In genomic region chr3:34106879-34107278, GRCh38 we compare ENCODE assay signal across 8 cellular contexts.
A peak's percentile ranks its signal among the peaks of the same experiment; 100 is the strongest.
DNase-seq lines count a peak whose midpoint lies in the region; ATAC-seq and TF ChIP-seq lines count a peak whose summit lies in the region.

No MANE protein-coding gene starts in this region.

- H3K4me2 ChIP-seq in OCI-LY7 (ENCODE audit: low read length): peak overlapping the region; percentile 56

- no peaks in the 10 kb centered on the region for H3K9me3 ChIP-seq in OCI-LY7 (ENCODE audit: low read length)

- no peaks in the 10 kb centered on the region for H4K20me1 ChIP-seq in OCI-LY7 (ENCODE audit: insufficient read depth, low read length)

- POLR2A ChIA-PET in BJ (lab: Charles Lee): no interaction called here
- POLR2A ChIA-PET in OCI-LY7 (lab: Charles Lee): interaction anchor here (1.0 to 1.4 kb wide), 2 partner anchors 22 to 40 kb away, joined by 3 to 4 read pairs; no protein-coding TSS in a partner anchor

- H3K36me3 ChIP-seq in BJ (ENCODE audit: control insufficient read depth, insufficient read depth, low read length) (no peaks in the 10 kb centered on the region), OCI-LY7 (ENCODE audit: insufficient read depth, low read length) (no peaks in the 10 kb centered on the region)

- no peak for DNase-seq in BJ (ENCODE audit: low read depth)
- DNase-seq in OCI-LY7 (ENCODE audit: low spot score): peak; percentile 61
- DNase-seq in germinal center (ENCODE audit: low spot score): peak; percentile 40
- no peak for DNase-seq in mesenteric fat pad (ENCODE audit: low spot score)
- no peak for DNase-seq in effector CD8-positive, alpha-beta T cell (lab: John Stamatoyannopoulos, UW)
- no peak for DNase-seq in activated gamma-delta T cell treated with Interleukin-2 at 50 U/mL for 16 hours

- intact Hi-C loops in OCI-LY7 (cut with micrococcal nuclease; ENCODE audit: unreplicated experiment): loop anchor here (2.0 to 5.0 kb wide), 2 partner anchors 85 to 224 kb away; no protein-coding TSS in a partner anchor

- CTCF ChIA-PET in BJ (lab: Yijun Ruan, JAX): no interaction called here
- CTCF ChIA-PET in OCI-LY7 (lab: Charles Lee; ENCODE audit: unreplicated experiment): interaction anchor here (0.7 kb wide), 1 partner anchor 63 kb away, joined by 3 read pairs; no protein-coding TSS in a partner anchor

- H3K4me1 ChIP-seq in OCI-LY7 (ENCODE audit: insufficient read depth, low read length, poor library complexity, severe bottlenecking): peaks cover 56% of the 10 kb centered on the region

- H2AFZ ChIP-seq in OCI-LY7 (ENCODE audit: low read length): peak overlapping the region; percentile 86; the same call in 1 of the 2 replicates

- ATAC-seq in GM18519 (IDR thresholded peaks at IDR 0.05; ENCODE audit: low FRiP score, unreplicated experiment) (peak; percentile 29), HG03108 (IDR thresholded peaks at IDR 0.05; ENCODE audit: unreplicated experiment) (peak; percentile 41)

- H3K4me3 ChIP-seq in BJ (ENCODE audit: low read depth, low read length) (no peak overlapping the region), OCI-LY7 (ENCODE audit: low read depth, low read length, poor library complexity, severe bottlenecking) (no peak overlapping the region)

- H3K79me2 ChIP-seq in OCI-LY7 (ENCODE audit: insufficient read depth, low read depth, low read length): no peaks in the 10 kb centered on the region

- no TSS peak for BruUV-seq in OCI-LY7 (replicated peaks; lab: Mats Ljungman, UMichigan)

- no peaks in the 10 kb centered on the region for H3K27me3 ChIP-seq in BJ (ENCODE audit: control insufficient read depth, insufficient read depth, low read length)

- TF ChIP-seq CTCF in BJ (IDR thresholded peaks at IDR 0.05; ENCODE audit: insufficient read depth, low read depth, low read length) (peak; percentile 36), OCI-LY7 (conservative IDR thresholded peaks at IDR 0.05; ENCODE audit: low read length) (peak; percentile 88)

- H3K9me2 ChIP-seq in OCI-LY7 (ENCODE audit: insufficient read depth, low read length): no peaks in the 10 kb centered on the region; the same call in 1 of the 2 replicates

- peak overlapping the region; percentile 43 for H3K27ac ChIP-seq in OCI-LY7 (ENCODE audit: low read depth, low read length, poor library complexity, severe bottlenecking)

Comparison
In these comparisons a context has a peak if more than half of its experiments do, and no peak if none do; other contexts are left out.
1. DNase-seq: peak in OCI-LY7 (single experiment) and germinal center (single experiment); none in BJ (single experiment), mesenteric fat pad (single experiment), effector CD8-positive, alpha-beta T cell (single experiment) and activated gamma-delta T cell treated with Interleukin-2 at 50 U/mL for 16 hours (single experiment).